In the genomic region with DNA sequence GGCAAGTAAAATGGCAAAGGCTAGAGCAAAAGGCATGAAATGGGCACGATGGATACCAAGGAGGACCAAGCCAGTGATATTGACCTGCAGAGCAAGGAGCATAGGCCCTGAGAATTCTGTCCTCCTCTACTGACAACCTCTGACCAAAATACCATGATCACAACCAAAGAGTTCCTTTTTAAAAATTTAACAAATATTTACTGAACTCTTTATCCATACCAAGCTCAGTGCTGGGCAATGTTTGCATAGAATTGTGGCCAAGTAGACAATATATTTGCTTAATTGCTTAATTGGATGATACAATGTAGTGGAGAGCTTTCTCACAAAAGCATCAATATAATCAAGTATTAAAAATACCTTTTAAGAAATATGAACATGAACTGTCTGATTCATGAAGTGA, we compare ENCODE assay signal across 19 cellular contexts.
DNase-seq lines count a peak whose midpoint lies in the region; ATAC-seq, FAIRE-seq and TF ChIP-seq lines count a peak whose summit lies in the region.
"Had no signal": no experiment of that assay in that cellular context is flagged by ENCODE, and none has a peak within 500 bp of the region (broad histone marks: within the 10 kb centered on the region; RNA-seq: fewer than 3 reads in every experiment).

No MANE protein-coding gene starts in this region.

- H3K4ac ChIP-seq in mesendoderm (ENCODE audit: low read depth, low read length): peak overlapping the region; percentile 52

- H2BK120ac ChIP-seq in mesendoderm (ENCODE audit: low read depth, low read length): no peak overlapping the region

- H4K20me1 ChIP-seq in HepG2 (ENCODE audit: insufficient read depth, low read length): no peaks in the 10 kb centered on the region

- no peak overlapping the region for H3K27ac ChIP-seq in liver (ENCODE audit: low read depth in 1 of 2, low read length in 2 of 2)
- no peak overlapping the region for H3K27ac ChIP-seq in HepG2 (ENCODE audit: extremely low read length, insufficient read depth, low read length)
- peak overlapping the region; percentile 46 for H3K27ac ChIP-seq in VCaP
- H3K27ac ChIP-seq in mesendoderm (ENCODE audit: low read depth, low read length): no peak overlapping the region
- H3K27ac ChIP-seq: GM23248 had no signal

- ATAC-seq in HepG2: no peak
- ATAC-seq: GM12878 had no signal

- TF ChIP-seq EP300 in HepG2 (IDR thresholded peaks at IDR 0.05; ENCODE audit: low read depth in 2 of 2, low read length in 2 of 2): no peak
- no peak for TF ChIP-seq EP300 in HepG2 (CRISPR knock-in tag; IDR thresholded peaks at IDR 0.05; ENCODE audit: borderline replicate concordance)

- BruUV-seq in HepG2 (replicated peaks; lab: Mats Ljungman, UMichigan): no TSS peak

- WGBS in liver: 55% methylated on average over 1 of the region's 1 CpG
- 14% methylated on average over 1 of the region's 1 CpG for WGBS in HepG2 (ENCODE audit: low lambda C conversion rate)
- no CpG with 5 or more reads among the region's 1 CpG for WGBS in mesendoderm (ENCODE audit: extremely low coverage, insufficient coverage, low lambda C conversion rate)

- peaks cover 6 to 33% (median 21%) of the 10 kb centered on the region in 4 donors for H3K4me1 ChIP-seq in liver (ENCODE audit: control insufficient read depth in 4 of 4, insufficient read depth in 4 of 4, low read length in 3 of 4)
- H3K4me1 ChIP-seq in HepG2 (ENCODE audit: insufficient read depth, low read length): no peaks in the 10 kb centered on the region
- peaks cover 9% of the 10 kb centered on the region for H3K4me1 ChIP-seq in mesendoderm (ENCODE audit: control insufficient read depth, low read depth, low read length)

- POLR2A ChIA-PET in HepG2 (lab: Yijun Ruan, JAX): no interaction called here

- H2BK15ac ChIP-seq in mesendoderm (replicated peaks; ENCODE audit: low read depth): no peak overlapping the region

- no peaks in the 10 kb centered on the region for H3K27me3 ChIP-seq in liver (ENCODE audit: control insufficient read depth in 4 of 4, insufficient read depth in 4 of 4, low read length in 3 of 4)
- no peaks in the 10 kb centered on the region for H3K27me3 ChIP-seq in HepG2 (ENCODE audit: control insufficient read depth in 1 of 2, insufficient read depth in 2 of 2, low read length in 2 of 2)
- no peaks in the 10 kb centered on the region for H3K27me3 ChIP-seq in mesendoderm (ENCODE audit: insufficient read depth, low read length, poor library complexity)

- H3K36me3 ChIP-seq in liver (ENCODE audit: control insufficient read depth in 4 of 4, insufficient read depth in 3 of 4, low read depth in 1 of 4, low read length in 3 of 4) (no peaks in the 10 kb centered on the region), HepG2 (replicated peaks in 1 of 2; ENCODE audit: control insufficient read depth in 1 of 2, insufficient read depth in 2 of 2, low read length in 2 of 2) (no peaks in the 10 kb centered on the region), mesendoderm (ENCODE audit: control insufficient read depth, insufficient read depth, low read length) (no peaks in the 10 kb centered on the region)

- H2AK5ac ChIP-seq in mesendoderm (ENCODE audit: low read length): no peak overlapping the region

- H3K79me1 ChIP-seq in mesendoderm (ENCODE audit: low read length): no peaks in the 10 kb centered on the region

- TF ChIP-seq POLR2A in HepG2 (IDR thresholded peaks at IDR 0.05; ENCODE audit: insufficient read depth in 1 of 2, low read depth in 2 of 2, low read length in 2 of 2): no peak

- in situ Hi-C loops in HepG2 (cut with HindIII; ENCODE audit: extremely low pct_ligation_motif_present, low pct_unique_long_range_greater_than_20kb): no loop called here

- H3K4me3 ChIP-seq in liver (ENCODE audit: low read depth in 1 of 3, low read length in 3 of 3): no peak overlapping the region
- no peak overlapping the region for H3K4me3 ChIP-seq in HepG2 (replicated peaks in 1 of 3; ENCODE audit: insufficient read depth in 1 of 3, low read depth in 2 of 3, low read length in 3 of 3)
- H3K4me3 ChIP-seq in mesendoderm (ENCODE audit: low read length): no peak overlapping the region
- H3K4me3 ChIP-seq: GM12878, GM23248 had no signal

- H3K9ac ChIP-seq in liver (ENCODE audit: low read depth in 1 of 2, low read length in 2 of 2): no peak overlapping the region
- no peak overlapping the region for H3K9ac ChIP-seq in HepG2 (ENCODE audit: insufficient read depth, low read depth, low read length)
- H3K9ac ChIP-seq in mesendoderm (ENCODE audit: low read length): no peak overlapping the region
- H3K9ac ChIP-seq: GM23248 had no signal

- no peak overlapping the region for H3K23ac ChIP-seq in mesendoderm (ENCODE audit: low read length)

- no peak overlapping the region for H2AFZ ChIP-seq in HepG2 (ENCODE audit: low read length)
- H2AFZ ChIP-seq: GM23248 had no signal

- H3K18ac ChIP-seq in mesendoderm (ENCODE audit: low read length): peak overlapping the region; percentile 40

- no peak overlapping the region for H4K8ac ChIP-seq in mesendoderm (ENCODE audit: low read depth, low read length)

- DNase-seq in HepG2 (ENCODE audit: low spot score): no peak
- no peak for DNase-seq in mesendoderm
- no peak for DNase-seq in HTR-8/SVneo (ENCODE audit: insufficient read length, low spot score)
- no peak for DNase-seq in kidney tubule cell (ENCODE audit: low spot score)
- DNase-seq: C1 segment of cervical spinal cord; Calu3; CD4-positive, alpha-beta memory T cell; COR-L47; DMS153; DND-41; GM23248; H7; HCEC 1CT had no signal

- CTCF ChIA-PET in HepG2 (lab: Yijun Ruan, JAX; ENCODE audit: low intra/inter-chr PET ratio, low total read pairs): no interaction called here

- H4K5ac ChIP-seq in mesendoderm (ENCODE audit: low read length): no peak overlapping the region

- no peak for FAIRE-seq in HepG2 (lab: Jason Lieb, UNC)
- FAIRE-seq in HTR-8/SVneo (lab: Jason Lieb, UNC): no peak
- FAIRE-seq: G401.6, GM12878, GM19239, H1 had no signal

- TF ChIP-seq CTCF in liver (IDR thresholded peaks at IDR 0.05; ENCODE audit: low read depth, low read length, missing input control) (no peak), HepG2 (CRISPR knock-in tag; IDR thresholded peaks at IDR 0.05) (no peak), VCaP (conservative IDR thresholded peaks at IDR 0.05) (no peak)

- no peak overlapping the region for H3K56ac ChIP-seq in mesendoderm (ENCODE audit: low read length)

- H3K4me2 ChIP-seq in HepG2 (ENCODE audit: low read depth, low read length) (no peak overlapping the region), mesendoderm (ENCODE audit: low read length) (no peak overlapping the region)

- no peaks in the 10 kb centered on the region for H3K79me2 ChIP-seq in HepG2 (ENCODE audit: insufficient read depth, low read length)
- no peaks in the 10 kb centered on the region for H3K79me2 ChIP-seq in mesendoderm (ENCODE audit: control insufficient read depth, insufficient read depth, low read length)

- intact Hi-C loops in HepG2 (cut with micrococcal nuclease; ENCODE audit: unreplicated experiment): no loop called here

- H3K9me3 ChIP-seq in liver (ENCODE audit: control insufficient read depth in 4 of 4, low read length in 3 of 4) (no peaks in the 10 kb centered on the region), HepG2 (ENCODE audit: low read length) (no peaks in the 10 kb centered on the region)

- H2BK5ac ChIP-seq in mesendoderm (ENCODE audit: low read length): no peak overlapping the region

- peak in 1 of 2 donors; percentile 8 for TF ChIP-seq RAD21 in liver (IDR thresholded peaks at IDR 0.05)
- TF ChIP-seq RAD21 in HepG2 (CRISPR knock-in tag; IDR thresholded peaks at IDR 0.05): no peak

TF ChIP-seq in liver, 16 proteins besides CTCF, POLR2A, EP300 and RAD21 (continues in another document):
- no peak for TF ChIP-seq GABPA (IDR thresholded peaks at IDR 0.05 in 1 of 2, conservative IDR thresholded peaks at IDR 0.05 in 1 of 2)
- peak; percentile 41 for TF ChIP-seq FOXA2 (IDR thresholded peaks at IDR 0.05)
- TF ChIP-seq, protein P1, sequence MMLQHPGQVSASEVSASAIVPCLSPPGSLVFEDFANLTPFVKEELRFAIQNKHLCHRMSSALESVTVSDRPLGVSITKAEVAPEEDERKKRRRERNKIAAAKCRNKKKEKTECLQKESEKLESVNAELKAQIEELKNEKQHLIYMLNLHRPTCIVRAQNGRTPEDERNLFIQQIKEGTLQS (IDR thresholded peaks at IDR 0.05): no peak
- TF ChIP-seq YY1 (IDR thresholded peaks at IDR 0.05): peak; percentile 40
- no peak for TF ChIP-seq FOXA1 (IDR thresholded peaks at IDR 0.05)
- TF ChIP-seq, protein P2, sequence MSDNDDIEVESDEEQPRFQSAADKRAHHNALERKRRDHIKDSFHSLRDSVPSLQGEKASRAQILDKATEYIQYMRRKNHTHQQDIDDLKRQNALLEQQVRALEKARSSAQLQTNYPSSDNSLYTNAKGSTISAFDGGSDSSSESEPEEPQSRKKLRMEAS (IDR thresholded peaks at IDR 0.05): peak; percentile 18

TF ChIP-seq in HepG2, 621 proteins besides CTCF, POLR2A, EP300 and RAD21 (continues in another document):
- TF ChIP-seq RBM22 (optimal IDR thresholded peaks at IDR 0.05; ENCODE audit: low read length) (no peak), ZNF232 (CRISPR knock-in tag; IDR thresholded peaks at IDR 0.05; ENCODE audit: borderline replicate concordance) (no peak), TAF1 (CRISPR knock-in tag; IDR thresholded peaks at IDR 0.05) (no peak), CHD4 (IDR thresholded peaks at IDR 0.05; ENCODE audit: borderline replicate concordance, low read length) (no peak), ZNF30 (CRISPR knock-in tag; IDR thresholded peaks at IDR 0.05) (no peak), ZMYM3 (CRISPR knock-in tag; IDR thresholded peaks at IDR 0.05) (no peak), ZNF558 (CRISPR knock-in tag; IDR thresholded peaks at IDR 0.05; ENCODE audit: borderline replicate concordance) (no peak), KMT2A (CRISPR knock-in tag; IDR thresholded peaks at IDR 0.05) (no peak), EEA1 (CRISPR knock-in tag; IDR thresholded peaks at IDR 0.05; ENCODE audit: borderline replicate concordance) (no peak), NR2C2 (CRISPR knock-in tag; IDR thresholded peaks at IDR 0.05; ENCODE audit: borderline replicate concordance) (no peak), NPAS2 (CRISPR knock-in tag; IDR thresholded peaks at IDR 0.05; ENCODE audit: borderline replicate concordance) (no peak)
- TF ChIP-seq, protein P3, sequence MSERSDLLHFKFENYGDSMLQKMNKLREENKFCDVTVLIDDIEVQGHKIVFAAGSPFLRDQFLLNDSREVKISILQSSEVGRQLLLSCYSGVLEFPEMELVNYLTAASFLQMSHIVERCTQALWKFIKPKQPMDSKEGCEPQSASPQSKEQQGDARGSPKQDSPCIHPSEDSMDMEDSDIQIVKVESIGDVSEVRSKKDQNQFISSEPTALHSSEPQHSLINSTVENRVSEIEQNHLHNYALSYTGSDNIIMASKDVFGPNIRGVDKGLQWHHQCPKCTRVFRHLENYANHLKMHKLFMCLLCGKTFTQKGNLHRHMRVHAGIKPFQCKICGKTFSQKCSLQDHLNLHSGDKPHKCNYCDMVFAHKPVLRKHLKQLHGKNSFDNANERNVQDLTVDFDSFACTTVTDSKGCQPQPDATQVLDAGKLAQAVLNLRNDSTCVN (CRISPR knock-in tag; IDR thresholded peaks at IDR 0.05; ENCODE audit: borderline replicate concordance): no peak
